Comparison of ENCODE assay signal across 1 cellular context in genomic region chr6:11947063-11947462, GRCh38.
TF ChIP-seq lines count a peak whose summit lies in the region.

No MANE protein-coding gene starts in this region.

TF ChIP-seq in GM12878, 131 proteins besides CTCF, POLR2A, EP300 and RAD21:
- TF ChIP-seq SMAD5 (IDR thresholded peaks at IDR 0.05; ENCODE audit: low read depth): no peak
- TF ChIP-seq SPI1 (IDR thresholded peaks at IDR 0.05; ENCODE audit: borderline replicate concordance, insufficient read depth, low read depth, low read length): no peak
- TF ChIP-seq, protein P1, sequence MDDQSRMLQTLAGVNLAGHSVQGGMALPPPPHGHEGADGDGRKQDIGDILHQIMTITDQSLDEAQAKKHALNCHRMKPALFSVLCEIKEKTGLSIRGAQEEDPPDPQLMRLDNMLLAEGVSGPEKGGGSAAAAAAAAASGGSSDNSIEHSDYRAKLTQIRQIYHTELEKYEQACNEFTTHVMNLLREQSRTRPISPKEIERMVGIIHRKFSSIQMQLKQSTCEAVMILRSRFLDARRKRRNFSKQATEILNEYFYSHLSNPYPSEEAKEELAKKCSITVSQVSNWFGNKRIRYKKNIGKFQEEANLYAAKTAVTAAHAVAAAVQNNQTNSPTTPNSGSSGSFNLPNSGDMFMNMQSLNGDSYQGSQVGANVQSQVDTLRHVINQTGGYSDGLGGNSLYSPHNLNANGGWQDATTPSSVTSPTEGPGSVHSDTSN (IDR thresholded peaks at IDR 0.05; ENCODE audit: insufficient replicate concordance, low read depth, low read length): no peak
- TF ChIP-seq CREB1 (IDR thresholded peaks at IDR 0.05; ENCODE audit: low read depth): no peak
- TF ChIP-seq, protein P2, sequence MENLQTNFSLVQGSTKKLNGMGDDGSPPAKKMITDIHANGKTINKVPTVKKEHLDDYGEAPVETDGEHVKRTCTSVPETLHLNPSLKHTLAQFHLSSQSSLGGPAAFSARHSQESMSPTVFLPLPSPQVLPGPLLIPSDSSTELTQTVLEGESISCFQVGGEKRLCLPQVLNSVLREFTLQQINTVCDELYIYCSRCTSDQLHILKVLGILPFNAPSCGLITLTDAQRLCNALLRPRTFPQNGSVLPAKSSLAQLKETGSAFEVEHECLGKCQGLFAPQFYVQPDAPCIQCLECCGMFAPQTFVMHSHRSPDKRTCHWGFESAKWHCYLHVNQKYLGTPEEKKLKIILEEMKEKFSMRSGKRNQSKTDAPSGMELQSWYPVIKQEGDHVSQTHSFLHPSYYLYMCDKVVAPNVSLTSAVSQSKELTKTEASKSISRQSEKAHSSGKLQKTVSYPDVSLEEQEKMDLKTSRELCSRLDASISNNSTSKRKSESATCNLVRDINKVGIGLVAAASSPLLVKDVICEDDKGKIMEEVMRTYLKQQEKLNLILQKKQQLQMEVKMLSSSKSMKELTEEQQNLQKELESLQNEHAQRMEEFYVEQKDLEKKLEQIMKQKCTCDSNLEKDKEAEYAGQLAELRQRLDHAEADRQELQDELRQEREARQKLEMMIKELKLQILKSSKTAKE (IDR thresholded peaks at IDR 0.05; ENCODE audit: low read depth, poor library complexity, severe bottlenecking): no peak
- TF ChIP-seq BCLAF1 (IDR thresholded peaks at IDR 0.05): no peak
- no peak for TF ChIP-seq TARDBP (IDR thresholded peaks at IDR 0.05; ENCODE audit: borderline replicate concordance)
- TF ChIP-seq FOXM1 (IDR thresholded peaks at IDR 0.05; ENCODE audit: low read depth, low read length): no peak
- TF ChIP-seq, protein P3, sequence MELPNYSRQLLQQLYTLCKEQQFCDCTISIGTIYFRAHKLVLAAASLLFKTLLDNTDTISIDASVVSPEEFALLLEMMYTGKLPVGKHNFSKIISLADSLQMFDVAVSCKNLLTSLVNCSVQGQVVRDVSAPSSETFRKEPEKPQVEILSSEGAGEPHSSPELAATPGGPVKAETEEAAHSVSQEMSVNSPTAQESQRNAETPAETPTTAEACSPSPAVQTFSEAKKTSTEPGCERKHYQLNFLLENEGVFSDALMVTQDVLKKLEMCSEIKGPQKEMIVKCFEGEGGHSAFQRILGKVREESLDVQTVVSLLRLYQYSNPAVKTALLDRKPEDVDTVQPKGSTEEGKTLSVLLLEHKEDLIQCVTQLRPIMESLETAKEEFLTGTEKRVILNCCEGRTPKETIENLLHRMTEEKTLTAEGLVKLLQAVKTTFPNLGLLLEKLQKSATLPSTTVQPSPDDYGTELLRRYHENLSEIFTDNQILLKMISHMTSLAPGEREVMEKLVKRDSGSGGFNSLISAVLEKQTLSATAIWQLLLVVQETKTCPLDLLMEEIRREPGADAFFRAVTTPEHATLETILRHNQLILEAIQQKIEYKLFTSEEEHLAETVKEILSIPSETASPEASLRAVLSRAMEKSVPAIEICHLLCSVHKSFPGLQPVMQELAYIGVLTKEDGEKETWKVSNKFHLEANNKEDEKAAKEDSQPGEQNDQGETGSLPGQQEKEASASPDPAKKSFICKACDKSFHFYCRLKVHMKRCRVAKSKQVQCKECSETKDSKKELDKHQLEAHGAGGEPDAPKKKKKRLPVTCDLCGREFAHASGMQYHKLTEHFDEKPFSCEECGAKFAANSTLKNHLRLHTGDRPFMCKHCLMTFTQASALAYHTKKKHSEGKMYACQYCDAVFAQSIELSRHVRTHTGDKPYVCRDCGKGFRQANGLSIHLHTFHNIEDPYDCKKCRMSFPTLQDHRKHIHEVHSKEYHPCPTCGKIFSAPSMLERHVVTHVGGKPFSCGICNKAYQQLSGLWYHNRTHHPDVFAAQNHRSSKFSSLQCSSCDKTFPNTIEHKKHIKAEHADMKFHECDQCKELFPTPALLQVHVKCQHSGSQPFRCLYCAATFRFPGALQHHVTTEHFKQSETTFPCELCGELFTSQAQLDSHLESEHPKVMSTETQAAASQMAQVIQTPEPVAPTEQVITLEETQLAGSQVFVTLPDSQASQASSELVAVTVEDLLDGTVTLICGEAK (IDR thresholded peaks at IDR 0.05; ENCODE audit: borderline replicate concordance): no peak
- TF ChIP-seq, protein P4, sequence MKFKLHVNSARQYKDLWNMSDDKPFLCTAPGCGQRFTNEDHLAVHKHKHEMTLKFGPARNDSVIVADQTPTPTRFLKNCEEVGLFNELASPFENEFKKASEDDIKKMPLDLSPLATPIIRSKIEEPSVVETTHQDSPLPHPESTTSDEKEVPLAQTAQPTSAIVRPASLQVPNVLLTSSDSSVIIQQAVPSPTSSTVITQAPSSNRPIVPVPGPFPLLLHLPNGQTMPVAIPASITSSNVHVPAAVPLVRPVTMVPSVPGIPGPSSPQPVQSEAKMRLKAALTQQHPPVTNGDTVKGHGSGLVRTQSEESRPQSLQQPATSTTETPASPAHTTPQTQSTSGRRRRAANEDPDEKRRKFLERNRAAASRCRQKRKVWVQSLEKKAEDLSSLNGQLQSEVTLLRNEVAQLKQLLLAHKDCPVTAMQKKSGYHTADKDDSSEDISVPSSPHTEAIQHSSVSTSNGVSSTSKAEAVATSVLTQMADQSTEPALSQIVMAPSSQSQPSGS (IDR thresholded peaks at IDR 0.05; ENCODE audit: low read length): no peak
- no peak for TF ChIP-seq POLR2AphosphoS2 (IDR thresholded peaks at IDR 0.05; ENCODE audit: low read depth, low read length)
- TF ChIP-seq NFIC (IDR thresholded peaks at IDR 0.05; ENCODE audit: low read depth, low read length): no peak
- TF ChIP-seq, protein P5, sequence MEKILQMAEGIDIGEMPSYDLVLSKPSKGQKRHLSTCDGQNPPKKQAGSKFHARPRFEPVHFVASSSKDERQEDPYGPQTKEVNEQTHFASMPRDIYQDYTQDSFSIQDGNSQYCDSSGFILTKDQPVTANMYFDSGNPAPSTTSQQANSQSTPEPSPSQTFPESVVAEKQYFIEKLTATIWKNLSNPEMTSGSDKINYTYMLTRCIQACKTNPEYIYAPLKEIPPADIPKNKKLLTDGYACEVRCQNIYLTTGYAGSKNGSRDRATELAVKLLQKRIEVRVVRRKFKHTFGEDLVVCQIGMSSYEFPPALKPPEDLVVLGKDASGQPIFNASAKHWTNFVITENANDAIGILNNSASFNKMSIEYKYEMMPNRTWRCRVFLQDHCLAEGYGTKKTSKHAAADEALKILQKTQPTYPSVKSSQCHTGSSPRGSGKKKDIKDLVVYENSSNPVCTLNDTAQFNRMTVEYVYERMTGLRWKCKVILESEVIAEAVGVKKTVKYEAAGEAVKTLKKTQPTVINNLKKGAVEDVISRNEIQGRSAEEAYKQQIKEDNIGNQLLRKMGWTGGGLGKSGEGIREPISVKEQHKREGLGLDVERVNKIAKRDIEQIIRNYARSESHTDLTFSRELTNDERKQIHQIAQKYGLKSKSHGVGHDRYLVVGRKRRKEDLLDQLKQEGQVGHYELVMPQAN (conservative IDR thresholded peaks at IDR 0.05): no peak
- no peak for TF ChIP-seq RBBP5 (conservative IDR thresholded peaks at IDR 0.05)
- no peak for TF ChIP-seq TBL1XR1 (IDR thresholded peaks at IDR 0.05; ENCODE audit: low read depth, low read length)
- TF ChIP-seq FOXK2 (IDR thresholded peaks at IDR 0.05): no peak
- no peak for TF ChIP-seq STAT1 (conservative IDR thresholded peaks at IDR 0.05)
- TF ChIP-seq IKZF2 (IDR thresholded peaks at IDR 0.05): no peak
- no peak for TF ChIP-seq SIN3A (IDR thresholded peaks at IDR 0.05; ENCODE audit: low read depth, low read length)
- no peak for TF ChIP-seq MYB (IDR thresholded peaks at IDR 0.05; ENCODE audit: borderline replicate concordance, low read depth, low read length)
